Comparison of ENCODE assay signal across 8 cellular contexts in the genomic region with DNA sequence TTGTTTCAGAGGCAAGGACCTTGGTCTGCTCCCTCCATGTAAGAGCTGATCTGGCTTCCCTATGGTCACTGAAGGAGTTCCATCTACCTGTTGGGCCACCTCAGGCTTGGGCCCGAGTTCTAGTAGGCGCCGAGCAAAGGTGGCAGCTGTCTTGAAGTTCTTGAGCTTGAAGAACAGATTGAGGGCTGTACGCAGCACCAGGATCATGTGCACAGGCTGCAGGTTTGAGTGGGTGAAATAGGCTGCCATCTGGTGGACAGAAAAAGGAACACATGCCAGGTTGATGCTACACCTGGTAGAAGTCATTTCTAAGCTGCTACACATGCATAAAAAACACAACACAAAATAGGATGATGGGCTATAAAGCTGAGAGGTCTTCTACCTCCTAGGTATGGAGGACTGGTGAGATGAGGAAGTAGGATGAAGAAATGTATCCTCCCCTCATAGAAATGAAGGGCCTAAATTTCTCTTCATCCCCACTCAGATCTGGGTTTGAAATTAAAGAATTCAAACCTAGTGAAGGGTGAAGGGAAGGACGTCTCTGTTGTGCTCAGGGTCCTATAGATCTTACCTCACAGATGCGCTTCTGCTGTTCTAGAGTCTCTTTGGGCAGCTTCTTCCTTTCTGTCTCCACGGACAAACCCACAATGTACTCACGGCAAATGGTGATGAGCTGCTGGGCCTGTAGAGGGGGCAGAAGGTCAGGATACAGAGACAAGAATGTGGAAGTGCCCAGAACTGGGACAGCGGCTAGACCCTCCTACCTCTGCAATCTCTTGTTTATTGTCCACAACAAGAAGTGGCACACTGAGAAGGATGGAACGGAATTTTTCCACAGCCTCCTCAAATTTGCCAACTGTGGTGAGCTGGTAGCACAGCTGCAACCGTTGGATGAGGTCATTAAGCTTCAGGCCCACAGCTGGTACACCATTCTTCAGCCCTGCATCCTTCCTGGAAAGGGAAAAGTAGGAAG. TPM values are rescaled to one million over a fixed set of nuclear protein-coding genes. Genes with fewer than 3 reads are reported as not detected.
DNase-seq lines count a peak whose midpoint lies in the region; ATAC-seq and TF ChIP-seq lines count a peak whose summit lies in the region.

No MANE protein-coding gene starts in this region.

- H3K9ac ChIP-seq in Karpas-422 (ENCODE audit: low read length), result no peak overlapping the region
- H3K9ac ChIP-seq in fibroblast of lung (ENCODE audit: insufficient read depth, low read length), result no peak overlapping the region

- peak overlapping the region; percentile 66 for H3K27ac Mint-ChIP-seq in nephron progenitor cell
- no peak overlapping the region for H3K27ac Mint-ChIP-seq in stimulated activated naive CD8-positive, alpha-beta T cell treated with anti-CD3 and anti-CD28 coated beads, Interleukin-15, amount 100 ng/mL, for 72 hours

- H3K27me3 ChIP-seq in Karpas-422 (ENCODE audit: low read length), result no peaks in the 10 kb centered on the region
- no peaks in the 10 kb centered on the region for H3K27me3 ChIP-seq in Peyer's patch
- no peaks in the 10 kb centered on the region for H3K27me3 ChIP-seq in fibroblast of lung (ENCODE audit: control insufficient read depth, insufficient read depth, low read length)

- H3K79me2 ChIP-seq in Karpas-422 (ENCODE audit: low read length) (no peaks in the 10 kb centered on the region), fibroblast of lung (ENCODE audit: control insufficient read depth, insufficient read depth, low read length) (no peaks in the 10 kb centered on the region)

- peak; percentile 60 to 84 (median 80) for TF ChIP-seq CTCF in Peyer's patch (IDR thresholded peaks at IDR 0.05)
- TF ChIP-seq CTCF in fibroblast of lung (conservative IDR thresholded peaks at IDR 0.05 in 1 of 2, IDR thresholded peaks at IDR 0.05 in 1 of 2; ENCODE audit: low read depth in 1 of 2, low read length in 2 of 2), result peak; percentile 76 to 85
- TF ChIP-seq CTCF in nephron progenitor cell (IDR thresholded peaks at IDR 0.05), result peak; percentile 79

- H3K4me2 ChIP-seq in Karpas-422 (ENCODE audit: low read depth, low read length, poor library complexity, severe bottlenecking) (no peak overlapping the region), fibroblast of lung (ENCODE audit: extremely low read depth, insufficient read depth, low read length) (no peak overlapping the region)

- peaks cover 7% of the 10 kb centered on the region for H3K4me1 Mint-ChIP-seq in nephron progenitor cell
- H3K4me1 Mint-ChIP-seq in stimulated activated naive CD8-positive, alpha-beta T cell treated with anti-CD3 and anti-CD28 coated beads, Interleukin-15, amount 100 ng/mL, for 72 hours, result peaks cover 11% of the 10 kb centered on the region

- H3K9me3 ChIP-seq in Karpas-422 (ENCODE audit: low read length) (no peaks in the 10 kb centered on the region), Peyer's patch (no peaks in the 10 kb centered on the region), fibroblast of lung (ENCODE audit: control insufficient read depth, insufficient read depth, low read depth, low read length) (no peaks in the 10 kb centered on the region)

- no peak for TF ChIP-seq POLR2A in Peyer's patch (IDR thresholded peaks at IDR 0.05)

- H3K9me2 ChIP-seq in Karpas-422 (replicated peaks; ENCODE audit: insufficient read depth, low read length), result no peaks in the 10 kb centered on the region

- DNase-seq in AG20443 (ENCODE audit: low spot score) (peak; percentile 71), Karpas-422 (peak; percentile 89), Peyer's patch (peak; percentile 55 to 86 (median 68)), fibroblast of lung (ENCODE audit: low read depth in 2 of 2) (peak; percentile 62 to 75), nephron progenitor cell (peak; percentile 61)
- peak; percentile 60 to 71 for DNase-seq in activated T-cell treated with anti-CD3 and anti-CD28 coated beads, Interleukin-2, amount 50 U/mL, for 48 hours
- peak; percentile 62 to 68 for DNase-seq in stimulated activated naive CD8-positive, alpha-beta T cell treated with anti-CD3 and anti-CD28 coated beads, Interleukin-15, amount 100 ng/mL, for 72 hours

- ATAC-seq in GM19023 (IDR thresholded peaks at IDR 0.05; ENCODE audit: unreplicated experiment), result peak; percentile 76
- peak; percentile 96 for ATAC-seq in stimulated activated naive CD8-positive, alpha-beta T cell treated with anti-CD3 and anti-CD28 coated beads, Interleukin-15, amount 100 ng/mL, for 72 hours

- H3K27me3 Mint-ChIP-seq in nephron progenitor cell (ENCODE audit: low read depth, poor library complexity), result no peaks in the 10 kb centered on the region
- no peaks in the 10 kb centered on the region for H3K27me3 Mint-ChIP-seq in stimulated activated naive CD8-positive, alpha-beta T cell treated with anti-CD3 and anti-CD28 coated beads, Interleukin-15, amount 100 ng/mL, for 72 hours

- H3K36me3 ChIP-seq in Karpas-422 (ENCODE audit: insufficient read depth, low read length) (peaks cover 54% of the 10 kb centered on the region), Peyer's patch (peaks cover 0 to 78% (median 12%) of the 10 kb centered on the region in 3 donors), fibroblast of lung (ENCODE audit: control insufficient read depth, insufficient read depth, low read length) (peaks cover 32% of the 10 kb centered on the region)

- H3K4me3 ChIP-seq in Karpas-422 (ENCODE audit: low read length) (no peak overlapping the region), Peyer's patch (no peak overlapping the region), fibroblast of lung (replicated peaks in 1 of 4; ENCODE audit: control extremely low read depth in 1 of 4, insufficient read depth in 1 of 4, low read depth in 3 of 4, low read length in 4 of 4) (no peak overlapping the region)

- H3K4me3 Mint-ChIP-seq in nephron progenitor cell, result no peak overlapping the region
- H3K4me3 Mint-ChIP-seq in stimulated activated naive CD8-positive, alpha-beta T cell treated with anti-CD3 and anti-CD28 coated beads, Interleukin-15, amount 100 ng/mL, for 72 hours, result no peak overlapping the region

- no peaks in the 10 kb centered on the region for H3K9me3 Mint-ChIP-seq in nephron progenitor cell
- no peaks in the 10 kb centered on the region for H3K9me3 Mint-ChIP-seq in stimulated activated naive CD8-positive, alpha-beta T cell treated with anti-CD3 and anti-CD28 coated beads, Interleukin-15, amount 100 ng/mL, for 72 hours

- peaks cover 72% of the 10 kb centered on the region for H3K36me3 Mint-ChIP-seq in nephron progenitor cell (ENCODE audit: low read depth)

- H3K4me1 ChIP-seq in Karpas-422 (ENCODE audit: low read length) (peaks cover 7% of the 10 kb centered on the region), Peyer's patch (no peaks in the 10 kb centered on the region), fibroblast of lung (ENCODE audit: control insufficient read depth, extremely low read depth, insufficient read depth, low read length) (no peaks in the 10 kb centered on the region)

- H3K27ac ChIP-seq in Karpas-422 (ENCODE audit: low read length) (no peak overlapping the region), Peyer's patch (no peak overlapping the region), fibroblast of lung (ENCODE audit: insufficient read depth, low read length) (no peak overlapping the region)

- H2AFZ ChIP-seq in Karpas-422 (ENCODE audit: low read length) (no peak overlapping the region), fibroblast of lung (ENCODE audit: low read length) (no peak overlapping the region)

- H4K20me1 ChIP-seq in Karpas-422 (ENCODE audit: insufficient read depth, low read depth, low read length), result no peaks in the 10 kb centered on the region
- no peaks in the 10 kb centered on the region for H4K20me1 ChIP-seq in fibroblast of lung (ENCODE audit: control insufficient read depth, extremely low read depth, insufficient read depth, low read length)

RNA-seq across cellular contexts. Expression of gene PEX19, which starts 6.6 kb away (rescaled TPM):
- total RNA-seq in Karpas-422 (2014; rRNA removed; shearing (Covaris generic); ENCODE audit: low replicate concordance), result 27.1 and 29.3 TPM in 2 replicates
- 10 to 100 TPM; 25.4 to 45.6 (median 40.2) TPM for total RNA-seq in Peyer's patch
- total RNA-seq in fibroblast of lung, result 43.7 and 72.8 TPM in 2 replicates
- polyA plus RNA-seq in fibroblast of lung, result 77.4 and 78.4 TPM in 2 replicates
- polyA plus RNA-seq in fibroblast of lung (2012), result 53.8 and 55.9 TPM in 2 replicates
- polyA minus RNA-seq in fibroblast of lung (ENCODE audit: low replicate concordance), result 27.6 and 34.6 TPM in 2 replicates

RNA-seq across cellular contexts. Expression of gene DCAF8, which starts 29.2 kb away (rescaled TPM):
- 89.7 and 132 TPM in 2 replicates for total RNA-seq in Karpas-422 (2014; rRNA removed; shearing (Covaris generic); ENCODE audit: low replicate concordance)
- total RNA-seq in Peyer's patch (100 to 1,000 TPM; 121 to 359 (median 202) TPM), fibroblast of lung (66.3 and 89.8 TPM in 2 replicates)
- 72.6 and 75.4 TPM in 2 replicates for polyA plus RNA-seq in fibroblast of lung
- polyA plus RNA-seq in fibroblast of lung (2012), result 59.9 and 64.8 TPM in 2 replicates
- polyA minus RNA-seq in fibroblast of lung (ENCODE audit: low replicate concordance), result 36.6 and 40.5 TPM in 2 replicates

RNA-seq across cellular contexts. Expression of gene COPA, which starts 51.5 kb away (rescaled TPM):
- total RNA-seq in Karpas-422 (2014; rRNA removed; shearing (Covaris generic); ENCODE audit: low replicate concordance), result 107 TPM in 2 replicates
- total RNA-seq in Peyer's patch, result 100 to 1,000 TPM; 109 to 173 (median 138) TPM
- 284 and 316 TPM in 2 replicates for total RNA-seq in fibroblast of lung
- polyA plus RNA-seq in fibroblast of lung, result 259 and 276 TPM in 2 replicates
- 158 and 180 TPM in 2 replicates for polyA plus RNA-seq in fibroblast of lung (2012)
- polyA minus RNA-seq in fibroblast of lung (ENCODE audit: low replicate concordance), result 234 and 336 TPM in 2 replicates

RNA-seq across cellular contexts. Expression of gene NCSTN, which starts 51.6 kb away (rescaled TPM):
- total RNA-seq in Karpas-422 (2014; rRNA removed; shearing (Covaris generic); ENCODE audit: low replicate concordance), result 76.9 and 79.9 TPM in 2 replicates
- total RNA-seq in Peyer's patch (100 to 1,000 TPM in 3 of 4 donors, 10 to 100 TPM in 1; 34.7 to 173 (median 158) TPM), fibroblast of lung (61.9 and 97.1 TPM in 2 replicates)
- polyA plus RNA-seq in fibroblast of lung, result 188 and 207 TPM in 2 replicates
- 85.8 and 93.4 TPM in 2 replicates for polyA plus RNA-seq in fibroblast of lung (2012)
- polyA minus RNA-seq in fibroblast of lung (ENCODE audit: low replicate concordance), result 117 and 162 TPM in 2 replicates
